ENCODE assay signal across 1 cellular context in the genomic region with DNA sequence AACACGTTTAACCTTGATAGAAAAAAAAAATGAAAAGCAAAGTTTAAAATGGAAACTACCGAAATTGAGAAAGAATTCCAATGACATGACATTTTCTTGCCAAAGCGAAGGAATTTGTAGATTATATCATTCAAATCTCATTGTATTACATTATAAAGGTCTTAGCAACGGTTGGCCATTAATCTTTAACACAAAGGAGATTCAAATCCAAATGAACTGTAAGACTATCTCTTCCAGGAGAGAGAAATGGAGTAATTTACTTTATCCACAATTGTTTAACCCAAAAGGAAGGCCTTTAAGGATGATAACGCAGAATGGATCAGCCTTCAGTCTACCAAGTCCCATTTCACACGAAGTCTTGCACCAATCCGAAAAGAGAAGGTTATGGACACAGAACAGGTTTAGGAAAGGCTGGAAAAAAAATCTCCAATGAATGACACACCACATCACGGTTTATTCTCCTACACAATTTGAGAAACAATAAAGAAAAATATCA.
TF ChIP-seq lines count a peak whose summit lies in the region.

No MANE protein-coding gene starts in this region.

TF ChIP-seq in HEK293, 187 proteins besides CTCF, POLR2A, EP300 and RAD21 (continued from another document):
- TF ChIP-seq, protein P1, sequence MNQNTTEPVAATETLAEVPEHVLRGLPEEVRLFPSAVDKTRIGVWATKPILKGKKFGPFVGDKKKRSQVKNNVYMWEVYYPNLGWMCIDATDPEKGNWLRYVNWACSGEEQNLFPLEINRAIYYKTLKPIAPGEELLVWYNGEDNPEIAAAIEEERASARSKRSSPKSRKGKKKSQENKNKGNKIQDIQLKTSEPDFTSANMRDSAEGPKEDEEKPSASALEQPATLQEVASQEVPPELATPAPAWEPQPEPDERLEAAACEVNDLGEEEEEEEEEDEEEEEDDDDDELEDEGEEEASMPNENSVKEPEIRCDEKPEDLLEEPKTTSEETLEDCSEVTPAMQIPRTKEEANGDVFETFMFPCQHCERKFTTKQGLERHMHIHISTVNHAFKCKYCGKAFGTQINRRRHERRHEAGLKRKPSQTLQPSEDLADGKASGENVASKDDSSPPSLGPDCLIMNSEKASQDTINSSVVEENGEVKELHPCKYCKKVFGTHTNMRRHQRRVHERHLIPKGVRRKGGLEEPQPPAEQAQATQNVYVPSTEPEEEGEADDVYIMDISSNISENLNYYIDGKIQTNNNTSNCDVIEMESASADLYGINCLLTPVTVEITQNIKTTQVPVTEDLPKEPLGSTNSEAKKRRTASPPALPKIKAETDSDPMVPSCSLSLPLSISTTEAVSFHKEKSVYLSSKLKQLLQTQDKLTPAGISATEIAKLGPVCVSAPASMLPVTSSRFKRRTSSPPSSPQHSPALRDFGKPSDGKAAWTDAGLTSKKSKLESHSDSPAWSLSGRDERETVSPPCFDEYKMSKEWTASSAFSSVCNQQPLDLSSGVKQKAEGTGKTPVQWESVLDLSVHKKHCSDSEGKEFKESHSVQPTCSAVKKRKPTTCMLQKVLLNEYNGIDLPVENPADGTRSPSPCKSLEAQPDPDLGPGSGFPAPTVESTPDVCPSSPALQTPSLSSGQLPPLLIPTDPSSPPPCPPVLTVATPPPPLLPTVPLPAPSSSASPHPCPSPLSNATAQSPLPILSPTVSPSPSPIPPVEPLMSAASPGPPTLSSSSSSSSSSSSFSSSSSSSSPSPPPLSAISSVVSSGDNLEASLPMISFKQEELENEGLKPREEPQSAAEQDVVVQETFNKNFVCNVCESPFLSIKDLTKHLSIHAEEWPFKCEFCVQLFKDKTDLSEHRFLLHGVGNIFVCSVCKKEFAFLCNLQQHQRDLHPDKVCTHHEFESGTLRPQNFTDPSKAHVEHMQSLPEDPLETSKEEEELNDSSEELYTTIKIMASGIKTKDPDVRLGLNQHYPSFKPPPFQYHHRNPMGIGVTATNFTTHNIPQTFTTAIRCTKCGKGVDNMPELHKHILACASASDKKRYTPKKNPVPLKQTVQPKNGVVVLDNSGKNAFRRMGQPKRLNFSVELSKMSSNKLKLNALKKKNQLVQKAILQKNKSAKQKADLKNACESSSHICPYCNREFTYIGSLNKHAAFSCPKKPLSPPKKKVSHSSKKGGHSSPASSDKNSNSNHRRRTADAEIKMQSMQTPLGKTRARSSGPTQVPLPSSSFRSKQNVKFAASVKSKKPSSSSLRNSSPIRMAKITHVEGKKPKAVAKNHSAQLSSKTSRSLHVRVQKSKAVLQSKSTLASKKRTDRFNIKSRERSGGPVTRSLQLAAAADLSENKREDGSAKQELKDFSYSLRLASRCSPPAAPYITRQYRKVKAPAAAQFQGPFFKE (tag by site-specific recombination; IDR thresholded peaks at IDR 0.05; ENCODE audit: borderline replicate concordance): no peak
- TF ChIP-seq, protein P2, sequence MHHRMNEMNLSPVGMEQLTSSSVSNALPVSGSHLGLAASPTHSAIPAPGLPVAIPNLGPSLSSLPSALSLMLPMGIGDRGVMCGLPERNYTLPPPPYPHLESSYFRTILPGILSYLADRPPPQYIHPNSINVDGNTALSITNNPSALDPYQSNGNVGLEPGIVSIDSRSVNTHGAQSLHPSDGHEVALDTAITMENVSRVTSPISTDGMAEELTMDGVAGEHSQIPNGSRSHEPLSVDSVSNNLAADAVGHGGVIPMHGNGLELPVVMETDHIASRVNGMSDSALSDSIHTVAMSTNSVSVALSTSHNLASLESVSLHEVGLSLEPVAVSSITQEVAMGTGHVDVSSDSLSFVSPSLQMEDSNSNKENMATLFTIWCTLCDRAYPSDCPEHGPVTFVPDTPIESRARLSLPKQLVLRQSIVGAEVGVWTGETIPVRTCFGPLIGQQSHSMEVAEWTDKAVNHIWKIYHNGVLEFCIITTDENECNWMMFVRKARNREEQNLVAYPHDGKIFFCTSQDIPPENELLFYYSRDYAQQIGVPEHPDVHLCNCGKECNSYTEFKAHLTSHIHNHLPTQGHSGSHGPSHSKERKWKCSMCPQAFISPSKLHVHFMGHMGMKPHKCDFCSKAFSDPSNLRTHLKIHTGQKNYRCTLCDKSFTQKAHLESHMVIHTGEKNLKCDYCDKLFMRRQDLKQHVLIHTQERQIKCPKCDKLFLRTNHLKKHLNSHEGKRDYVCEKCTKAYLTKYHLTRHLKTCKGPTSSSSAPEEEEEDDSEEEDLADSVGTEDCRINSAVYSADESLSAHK (tag by site-specific recombination; IDR thresholded peaks at IDR 0.05): no peak
